Comparison of ENCODE assay signal across 8 cellular contexts in the genomic region with DNA sequence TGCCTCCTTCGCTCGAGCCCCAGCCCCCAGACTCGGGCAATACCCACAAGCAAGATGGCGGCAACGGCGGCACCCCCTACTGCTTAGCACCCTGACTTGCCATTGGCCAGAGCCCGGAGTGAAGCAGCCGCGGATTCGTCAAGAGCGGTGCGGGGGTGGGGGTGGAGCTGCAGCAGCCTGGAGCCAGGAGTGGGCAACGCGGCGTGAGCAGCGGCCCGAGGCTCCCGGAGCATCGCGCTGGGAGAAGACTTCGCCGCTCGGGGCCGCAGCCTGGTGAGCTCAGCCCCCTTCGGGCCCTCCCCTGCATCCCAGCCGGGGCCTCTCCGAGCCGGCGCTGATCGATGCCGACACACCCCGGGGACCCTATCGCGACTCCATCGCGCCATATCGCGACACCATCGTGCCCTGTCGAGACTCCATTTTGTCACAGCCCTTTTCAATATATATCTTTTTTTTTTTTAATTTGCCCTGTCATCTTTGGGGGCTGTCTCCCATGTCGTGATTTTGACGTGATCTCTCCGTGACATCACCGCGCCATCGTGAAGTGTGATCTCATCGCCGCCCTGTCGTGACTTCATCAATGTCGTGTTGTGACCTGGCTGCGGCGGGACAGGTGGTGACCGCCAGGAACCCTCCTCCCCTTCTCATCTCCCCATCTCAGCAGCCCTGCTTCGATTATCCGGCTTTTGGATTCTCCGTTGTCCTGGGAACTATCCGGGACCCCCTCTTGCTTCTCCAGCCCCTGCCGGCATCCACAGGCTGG. TPM values are rescaled to one million over a fixed set of nuclear protein-coding genes. Genes with fewer than 3 reads are reported as not detected.
DNase-seq lines count a peak whose midpoint lies in the region; TF ChIP-seq lines count a peak whose summit lies in the region.

A gene with protein sequence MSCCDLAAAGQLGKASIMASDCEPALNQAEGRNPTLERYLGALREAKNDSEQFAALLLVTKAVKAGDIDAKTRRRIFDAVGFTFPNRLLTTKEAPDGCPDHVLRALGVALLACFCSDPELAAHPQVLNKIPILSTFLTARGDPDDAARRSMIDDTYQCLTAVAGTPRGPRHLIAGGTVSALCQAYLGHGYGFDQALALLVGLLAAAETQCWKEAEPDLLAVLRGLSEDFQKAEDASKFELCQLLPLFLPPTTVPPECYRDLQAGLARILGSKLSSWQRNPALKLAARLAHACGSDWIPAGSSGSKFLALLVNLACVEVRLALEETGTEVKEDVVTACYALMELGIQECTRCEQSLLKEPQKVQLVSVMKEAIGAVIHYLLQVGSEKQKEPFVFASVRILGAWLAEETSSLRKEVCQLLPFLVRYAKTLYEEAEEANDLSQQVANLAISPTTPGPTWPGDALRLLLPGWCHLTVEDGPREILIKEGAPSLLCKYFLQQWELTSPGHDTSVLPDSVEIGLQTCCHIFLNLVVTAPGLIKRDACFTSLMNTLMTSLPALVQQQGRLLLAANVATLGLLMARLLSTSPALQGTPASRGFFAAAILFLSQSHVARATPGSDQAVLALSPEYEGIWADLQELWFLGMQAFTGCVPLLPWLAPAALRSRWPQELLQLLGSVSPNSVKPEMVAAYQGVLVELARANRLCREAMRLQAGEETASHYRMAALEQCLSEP (plus strand): TSS at position 189 of the 763 bp plus-strand sequence. CDS start 392 bp downstream, at position 581.

- peaks cover 0 to 4% of the 10 kb centered on the region in 2 experiments; a peak in 2 of 5 replicates for H3K9me3 Mint-ChIP-seq in H9

- peak within 1 kb of the TSS; percentile 98 for H3K4me2 ChIP-seq in H9 (ENCODE audit: insufficient read depth, insufficient read length, low read length)
- peak within 1 kb of the TSS; percentile 88 for H3K4me2 ChIP-seq in MM.1S (ENCODE audit: low read depth, low read length)
- peak within 1 kb of the TSS; percentile 90 for H3K4me2 ChIP-seq in neural cell (ENCODE audit: low read length)

- no CpG with 5 or more reads among the region's 58 CpGs for WGBS in H9 (ENCODE audit: extremely low coverage, insufficient read length, low lambda C conversion rate)
- WGBS in stomach, 5 donors: 0 to 1% (median 0%) methylated on average over 36 to 58 of the region's 58 CpGs

- peaks cover 21% of the 10 kb centered on the region for H3K23me2 ChIP-seq in H9 (ENCODE audit: insufficient read length, low read depth, low read length, poor library complexity, severe bottlenecking)

- H3K4me3 Mint-ChIP-seq in H9: peak within 1 kb of the TSS; percentile 91 to 98

- TF ChIP-seq EP300 in neural cell (conservative IDR thresholded peaks at IDR 0.05; ENCODE audit: poor library complexity, severe bottlenecking) (peak; percentile 47), stomach (IDR thresholded peaks at IDR 0.05) (no peak)

- H2BK120ac ChIP-seq in H9 (ENCODE audit: low read depth, low read length, poor library complexity, severe bottlenecking): no peak within 1 kb of the TSS

- no peak for TF ChIP-seq POLR2A in stomach (IDR thresholded peaks at IDR 0.05)

- no peaks in the 10 kb centered on the region for H3K27me3 Mint-ChIP-seq in H9 (ENCODE audit: low read depth)

- peaks cover 45 to 55% of the 10 kb centered on the region in 2 experiments for H3K4me1 Mint-ChIP-seq in H9

- H3K36me3 Mint-ChIP-seq in H9 (ENCODE audit: insufficient read depth in 1 of 3, low read depth in 3 of 3): peaks cover 16 to 43% (median 32%) of the 10 kb centered on the region in 3 experiments; a peak in 6 of 7 replicates

- H2BK20ac ChIP-seq in H9 (ENCODE audit: low read depth, low read length, poor library complexity, severe bottlenecking): no peak within 1 kb of the TSS

- DNase-seq in ELR (ENCODE audit: low read depth): peak; percentile 98
- peak; percentile 99 for DNase-seq in H9
- peak; percentile 97 for DNase-seq in MM.1S
- DNase-seq in SIG-M5 (lab: John Stamatoyannopoulos, UW): peak; percentile 75
- peak; percentile 90 for DNase-seq in activated gamma-delta T cell (lab: John Stamatoyannopoulos, UW)
- peak; percentile 94 for DNase-seq in fibroblast of the conjunctiva (ENCODE audit: low read depth)
- peak; percentile 96 for DNase-seq in stomach

- H4K91ac ChIP-seq in H9 (ENCODE audit: insufficient read length, low read depth, low read length): no peak within 1 kb of the TSS

- H3K27ac ChIP-seq in H9 (ENCODE audit: insufficient read length, low read depth, low read length) (no peak within 1 kb of the TSS), MM.1S (ENCODE audit: low read length) (peak within 1 kb of the TSS; percentile 88; the same call in 1 of the 2 replicates), neural cell (ENCODE audit: low read length) (peak within 1 kb of the TSS; percentile 91), stomach (peak within 1 kb of the TSS; percentile 96 to 99 (median 98))

- H3T11ph ChIP-seq in H9 (ENCODE audit: low read length): no peak within 1 kb of the TSS

- H3K27ac Mint-ChIP-seq in H9: peak within 1 kb of the TSS; percentile 98

- intact Hi-C loops in stomach (cut with DNase I; ENCODE audit: low total_unique reads): no loop called here

- H3K36me3 ChIP-seq in MM.1S (replicated peaks; ENCODE audit: insufficient read depth, low read length): no peaks in the 10 kb centered on the region
- no peaks in the 10 kb centered on the region for H3K36me3 ChIP-seq in neural cell (ENCODE audit: insufficient read depth, low read length)
- peaks cover 3 to 31% (median 26%) of the 10 kb centered on the region in 4 donors for H3K36me3 ChIP-seq in stomach

- no peaks in the 10 kb centered on the region for H4K20me1 ChIP-seq in H9 (ENCODE audit: control insufficient read depth, insufficient read depth, insufficient read length)
- no peaks in the 10 kb centered on the region for H4K20me1 ChIP-seq in MM.1S (ENCODE audit: insufficient read depth, low read length)
- no peaks in the 10 kb centered on the region for H4K20me1 ChIP-seq in neural cell (ENCODE audit: insufficient read depth)

- H3K79me2 ChIP-seq in H9 (ENCODE audit: insufficient read depth, low read length): peaks cover 6% of the 10 kb centered on the region; the same call in 1 of the 2 replicates
- peaks cover 36% of the 10 kb centered on the region for H3K79me2 ChIP-seq in MM.1S (ENCODE audit: low read length)
- peaks cover 18% of the 10 kb centered on the region for H3K79me2 ChIP-seq in neural cell (replicated peaks; ENCODE audit: insufficient read depth, low read length)

- H3K9me3 ChIP-seq in H9 (ENCODE audit: control insufficient read depth, low read depth, low read length) (no peaks in the 10 kb centered on the region), MM.1S (replicated peaks; ENCODE audit: insufficient read depth, low read length) (no peaks in the 10 kb centered on the region), neural cell (ENCODE audit: low read length) (no peaks in the 10 kb centered on the region), stomach (no peaks in the 10 kb centered on the region)

- H3K9me2 ChIP-seq in MM.1S (replicated peaks; ENCODE audit: insufficient read depth, low read length) (no peaks in the 10 kb centered on the region), neural cell (ENCODE audit: insufficient read depth, low read length) (no peaks in the 10 kb centered on the region)

- no peak within 1 kb of the TSS for H3K4ac ChIP-seq in H9 (ENCODE audit: low read depth, low read length)

- no peak within 1 kb of the TSS for H4K5ac ChIP-seq in H9 (ENCODE audit: insufficient read length, low read depth, low read length)

- H3K56ac ChIP-seq in H9 (ENCODE audit: insufficient read length, low read depth, low read length): no peak within 1 kb of the TSS

- H3K79me1 ChIP-seq in H9 (ENCODE audit: insufficient read depth, low read depth, low read length, poor library complexity, severe bottlenecking): no peaks in the 10 kb centered on the region

- H3F3A ChIP-seq in MM.1S (ENCODE audit: insufficient read depth, low read length) (peaks cover 5% of the 10 kb centered on the region; the same call in 1 of the 2 replicates), neural cell (ENCODE audit: insufficient read depth, low read length, poor library complexity, severe bottlenecking) (peaks cover 5% of the 10 kb centered on the region)

- peak within 1 kb of the TSS; percentile 90 for H3K14ac ChIP-seq in H9 (ENCODE audit: insufficient read depth, low read length)

- TF ChIP-seq CTCF in H9 (conservative IDR thresholded peaks at IDR 0.05) (no peak), MM.1S (IDR thresholded peaks at IDR 0.05; ENCODE audit: low read length) (no peak), neural cell (IDR thresholded peaks at IDR 0.05; ENCODE audit: poor library complexity, severe bottlenecking) (peak; percentile 27), stomach (IDR thresholded peaks at IDR 0.05) (no peak)

- H2BK5ac ChIP-seq in H9 (ENCODE audit: insufficient read length, low read length): no peak within 1 kb of the TSS

- H2AFZ ChIP-seq in H9 (ENCODE audit: low read length) (no peak within 1 kb of the TSS), MM.1S (ENCODE audit: low read length) (peak within 1 kb of the TSS; percentile 86), neural cell (ENCODE audit: low read depth, low read length) (peak within 1 kb of the TSS; percentile 66)

- H2BK15ac ChIP-seq in H9 (ENCODE audit: low read depth, low read length): no peak within 1 kb of the TSS

- H3K18ac ChIP-seq in H9 (ENCODE audit: insufficient read length, low read depth, low read length): peak within 1 kb of the TSS; percentile 97

- no peak within 1 kb of the TSS for H2AK5ac ChIP-seq in H9 (ENCODE audit: insufficient read length, low read length)

- TF ChIP-seq RAD21 in neural cell (conservative IDR thresholded peaks at IDR 0.05): no peak

- H3K4me1 ChIP-seq in H9 (ENCODE audit: insufficient read depth, low read length) (peaks cover 6% of the 10 kb centered on the region; the same call in 1 of the 2 replicates), MM.1S (ENCODE audit: low read length) (peaks cover 11% of the 10 kb centered on the region), stomach (peaks cover 53 to 87% (median 76%) of the 10 kb centered on the region in 4 donors)

- H4K8ac ChIP-seq in H9 (replicated peaks; ENCODE audit: insufficient read length, low read depth, low read length): peak within 1 kb of the TSS; percentile 63

- no peak within 1 kb of the TSS for H2BK12ac ChIP-seq in H9 (ENCODE audit: insufficient read length, low read depth, low read length)

- H3K9ac ChIP-seq in H9 (ENCODE audit: extremely low read depth, insufficient read length, low read length) (peak within 1 kb of the TSS; percentile 77), MM.1S (ENCODE audit: low read length) (peak within 1 kb of the TSS; percentile 87), neural cell (ENCODE audit: low read length) (peak within 1 kb of the TSS; percentile 87)

- H3K27me3 ChIP-seq in H9 (ENCODE audit: insufficient read depth, low read length): no peaks in the 10 kb centered on the region
- no peaks in the 10 kb centered on the region for H3K27me3 ChIP-seq in MM.1S (replicated peaks; ENCODE audit: insufficient read depth, low read length)
- H3K27me3 ChIP-seq in neural cell (ENCODE audit: insufficient read depth, low read depth, low read length): no peaks in the 10 kb centered on the region
- no peaks in the 10 kb centered on the region for H3K27me3 ChIP-seq in stomach

- no peak within 1 kb of the TSS for H3K23ac ChIP-seq in H9 (ENCODE audit: insufficient read length, low read depth, low read length)

- H3K4me3 ChIP-seq in MM.1S (ENCODE audit: low read length) (peak within 1 kb of the TSS; percentile 85), neural cell (ENCODE audit: low read length) (peak within 1 kb of the TSS; percentile 93), stomach (peak within 1 kb of the TSS; percentile 70 to 97 (median 87))

RNA-seq across cellular contexts. Expression of the gene that starts here (rescaled TPM):
- total RNA-seq in H9 (2021): 44.2 and 48.4 TPM in 2 replicates
- 66.1 and 73.5 TPM in 2 replicates for polyA plus RNA-seq in neural cell
- 74.0 and 76.9 TPM in 2 replicates for polyA minus RNA-seq in neural cell
- total RNA-seq in stomach: 10 to 100 TPM in 4 of 5 donors, 1 to 10 TPM in 1; 7.0 to 92.9 (median 39.7) TPM
- 1 to 10 TPM; 5.3 to 10.0 (median 7.0) TPM for polyA plus RNA-seq in stomach
